In the genomic region with DNA sequence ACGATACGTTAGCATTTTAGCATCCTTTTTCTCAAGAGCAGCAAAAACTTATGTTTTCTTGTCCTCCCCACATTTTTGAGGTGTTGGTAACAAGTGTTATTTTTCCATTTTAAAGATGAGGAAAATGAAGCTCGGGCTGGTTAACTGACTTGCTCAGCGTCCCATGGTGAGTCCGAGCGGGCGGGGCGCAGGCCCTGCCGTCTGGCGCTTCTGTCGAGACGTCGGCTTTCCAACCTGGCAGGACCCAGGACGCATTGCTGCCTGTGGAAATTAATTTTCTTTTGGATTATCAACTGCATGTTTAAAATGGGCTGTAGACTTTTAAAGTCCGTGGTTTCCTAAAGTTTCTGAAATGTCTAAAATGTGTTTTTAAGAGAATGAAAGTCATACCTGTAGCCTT, we compare ENCODE assay signal across 1 cellular context.
A peak's percentile ranks its signal among the peaks of the same experiment; 100 is the strongest.
TF ChIP-seq lines count a peak whose summit lies in the region.

No MANE protein-coding gene starts in this region.

TF ChIP-seq in HepG2, 621 proteins besides CTCF, POLR2A, EP300 and RAD21:
- TF ChIP-seq SCMH1 (CRISPR knock-in tag; IDR thresholded peaks at IDR 0.05; ENCODE audit: borderline replicate concordance): no peak
- no peak for TF ChIP-seq ZNF367 (CRISPR knock-in tag; IDR thresholded peaks at IDR 0.05; ENCODE audit: borderline replicate concordance)
- no peak for TF ChIP-seq ATAD3A (CRISPR knock-in tag; IDR thresholded peaks at IDR 0.05)
- TF ChIP-seq RBM22 (optimal IDR thresholded peaks at IDR 0.05; ENCODE audit: low read length): peak; percentile 1
- TF ChIP-seq KLF13 (CRISPR knock-in tag; IDR thresholded peaks at IDR 0.05): no peak
